In the genomic region with DNA sequence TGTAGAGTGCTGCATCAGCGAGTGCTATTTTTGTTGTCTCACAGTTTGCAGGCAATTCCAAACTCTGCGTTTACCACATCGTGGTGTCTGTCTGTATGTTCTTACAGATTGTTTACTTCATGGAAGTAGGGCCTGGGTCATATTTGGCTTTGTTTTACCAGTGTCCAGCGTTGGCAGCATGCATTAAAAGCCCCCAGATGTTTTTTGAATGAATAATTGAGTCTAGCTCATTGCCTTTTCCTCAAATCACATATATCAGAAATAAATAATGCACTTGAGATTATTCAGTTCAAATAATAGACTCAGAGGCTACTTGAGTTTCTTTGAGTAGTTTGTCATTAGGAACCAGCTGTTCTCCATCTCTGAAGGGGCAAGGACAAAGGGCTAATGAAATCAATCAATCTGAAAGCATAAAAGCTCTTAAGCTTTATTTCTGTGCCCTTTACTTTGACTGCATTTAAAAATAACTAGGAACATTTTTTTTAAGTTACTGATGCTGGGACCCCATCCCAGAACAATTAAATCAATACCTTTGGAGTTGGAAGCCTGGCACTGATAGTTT, we compare ENCODE assay signal across 19 cellular contexts.
DNase-seq lines count a peak whose midpoint lies in the region; ATAC-seq and TF ChIP-seq lines count a peak whose summit lies in the region.
"Had no signal": no experiment of that assay in that cellular context is flagged by ENCODE, and none has a peak within 500 bp of the region (broad histone marks: within the 10 kb centered on the region; RNA-seq: fewer than 3 reads in every experiment).

No MANE protein-coding gene starts in this region.

- H3K9me3 Mint-ChIP-seq in nephron, result peaks cover 3% of the 10 kb centered on the region
- H3K9me3 Mint-ChIP-seq: IgD-negative memory B cell, T-cell had no signal

- no peaks in the 10 kb centered on the region for H3K27me3 ChIP-seq in ACC112 (ENCODE audit: insufficient read depth, low read length)

- peak overlapping the region; percentile 24 to 57 (median 34) for H3K27ac Mint-ChIP-seq in nephron
- H3K27ac Mint-ChIP-seq: IgD-negative memory B cell, T-cell had no signal

- no peaks in the 10 kb centered on the region for H3K36me3 ChIP-seq in ACC112 (ENCODE audit: insufficient read depth, low read length)

- TF ChIP-seq CTCF in nephron (IDR thresholded peaks at IDR 0.05; ENCODE audit: unreplicated experiment in 3 of 3), result no peak

- H3K4me3 Mint-ChIP-seq in nephron, result no peak overlapping the region
- H3K4me3 Mint-ChIP-seq: IgD-negative memory B cell, T-cell had no signal

- no peak overlapping the region for H2AFZ ChIP-seq in ACC112 (ENCODE audit: low read length, unreplicated experiment)

- peaks cover 4% of the 10 kb centered on the region for H3K36me3 Mint-ChIP-seq in nephron (ENCODE audit: low read depth)

- peaks cover 40% of the 10 kb centered on the region for H3K4me1 Mint-ChIP-seq in nephron
- H3K4me1 Mint-ChIP-seq: IgD-negative memory B cell, T-cell had no signal

- H3K27me3 Mint-ChIP-seq in nephron (ENCODE audit: low read depth), result no peaks in the 10 kb centered on the region
- H3K27me3 Mint-ChIP-seq: IgD-negative memory B cell, T-cell had no signal

- H3K4me1 ChIP-seq in ACC112 (ENCODE audit: control insufficient read depth, insufficient read depth, low read length, unreplicated experiment), result peaks cover 15% of the 10 kb centered on the region
- H3K4me1 ChIP-seq: A549 had no signal

- peak; percentile 1 for DNase-seq in NCI-H1105 (lab: John Stamatoyannopoulos, UW)
- DNase-seq in NCI-H524 treated with DMSO at 0.1 percent for 48 hours (lab: John Stamatoyannopoulos, UW), result peak; percentile 56
- no peak for DNase-seq in Ammon's horn (ENCODE audit: low spot score)
- DNase-seq in AG08395 (ENCODE audit: low spot score), result no peak
- DNase-seq in NCI-H446 treated with DMSO at 0.1 percent for 48 hours (lab: John Stamatoyannopoulos, UW), result no peak
- DNase-seq: AML-193, COR-L47, DMS153, Kasumi-1, MM.1S, NCI-H1436, NCI-H2029 treated with DMSO at 0.1 percent for 48 hours, T-cell had no signal

- H3K27ac ChIP-seq in ACC112 (ENCODE audit: low read depth, low read length), result 0 out of 2 replicates have a peak overlapping the region, but pooled peaks have one; percentile 59
- H3K27ac ChIP-seq: A549, SK-N-MC had no signal

- no peaks in the 10 kb centered on the region for H3K79me2 ChIP-seq in ACC112 (ENCODE audit: control insufficient read depth, insufficient read depth, low read length, unreplicated experiment)

- H3K4me3 ChIP-seq in ACC112 (ENCODE audit: low read depth, low read length), result no peak overlapping the region
- H3K4me3 ChIP-seq: A549, SK-N-MC had no signal

- ATAC-seq in HG02973 (IDR thresholded peaks at IDR 0.05; ENCODE audit: unreplicated experiment), result no peak
- ATAC-seq: A549, T-cell had no signal

Comparison
In these comparisons a context has a peak if more than half of its experiments do, and no peak if none do; other contexts are left out.
1. DNase-seq: peak in NCI-H1105 (single experiment) and NCI-H524 treated with DMSO at 0.1 percent for 48 hours (single experiment); none in Ammon's horn (single experiment), AG08395 (single experiment) and NCI-H446 treated with DMSO at 0.1 percent for 48 hours (single experiment).